Comparison of ENCODE assay signal across 8 cellular contexts in genomic region chr2:191638079-191638801, GRCh38. TPM values are rescaled to one million over a fixed set of nuclear protein-coding genes. Genes with fewer than 3 reads are reported as not detected.
DNase-seq lines count a peak whose midpoint lies in the region; ATAC-seq and TF ChIP-seq lines count a peak whose summit lies in the region.

No MANE protein-coding gene starts in this region.

- CTCF ChIA-PET in HEK293 (lab: Yijun Ruan, JAX): interaction anchor here (0.7 to 0.9 kb wide), 4 partner anchors 26 to 278 kb away, joined by 3 to 4 read pairs (median 3); no protein-coding TSS in a partner anchor

- no peaks in the 10 kb centered on the region for H3K36me3 ChIP-seq in HEK293 (ENCODE audit: control insufficient read depth in 2 of 2, insufficient read depth in 1 of 2, low read length in 2 of 2)
- H3K36me3 ChIP-seq in RWPE2 (ENCODE audit: low read depth): no peaks in the 10 kb centered on the region

- DNase-seq in NCI-H1417 (lab: John Stamatoyannopoulos, UW) (peak in 2 of 3 experiments; percentile 24 to 56), NCI-H1417 treated with DMSO at 0.1 percent for 48 hours (lab: John Stamatoyannopoulos, UW) (no peak), RWPE2 (ENCODE audit: low spot score) (no peak), right cardiac atrium (no peak), mesenteric fat pad (ENCODE audit: low spot score) (no peak)
- no peak for DNase-seq in effector CD8-positive, alpha-beta T cell (lab: John Stamatoyannopoulos, UW)

- TF ChIP-seq CTCF in HEK293 (tag by site-specific recombination; IDR thresholded peaks at IDR 0.05) (no peak), RWPE2 (IDR thresholded peaks at IDR 0.05; ENCODE audit: poor library complexity, severe bottlenecking) (no peak)

- POLR2A ChIA-PET in HEK293 (lab: Yijun Ruan, JAX): interaction anchor here (1.0 to 3.3 kb wide), 4 partner anchors 13 to 53 kb away, joined by 3 to 17 read pairs (median 4); partner anchors contain the start of gene NABP1

- intact Hi-C loops in right cardiac atrium (cut with DNase I): no loop called here

- no peak overlapping the region for H3K4me3 ChIP-seq in HEK293 (ENCODE audit: low read depth, low read length)
- no peak overlapping the region for H3K4me3 ChIP-seq in RWPE2 (ENCODE audit: severe bottlenecking)
- no peak overlapping the region for H3K4me3 ChIP-seq in right cardiac atrium (ENCODE audit: low read length)

- H3K4me1 ChIP-seq in HEK293 (ENCODE audit: control insufficient read depth, insufficient read depth, low read length) (peaks cover 12% of the 10 kb centered on the region; the same call in 1 of the 2 replicates), RWPE2 (ENCODE audit: insufficient read depth, poor library complexity, severe bottlenecking) (peaks cover 41% of the 10 kb centered on the region), right cardiac atrium (ENCODE audit: control insufficient read depth, insufficient read depth, low read length) (peaks cover 2% of the 10 kb centered on the region)

- H3K9me3 ChIP-seq in HEK293 (ENCODE audit: control insufficient read depth, insufficient read depth, low read depth, low read length): no peaks in the 10 kb centered on the region
- no peaks in the 10 kb centered on the region for H3K9me3 ChIP-seq in RWPE2 (ENCODE audit: severe bottlenecking)
- no peaks in the 10 kb centered on the region for H3K9me3 ChIP-seq in right cardiac atrium (ENCODE audit: control insufficient read depth, low read length)

- H3K27me3 ChIP-seq in RWPE2 (ENCODE audit: insufficient read depth, poor library complexity, severe bottlenecking): no peaks in the 10 kb centered on the region
- no peaks in the 10 kb centered on the region for H3K27me3 ChIP-seq in right cardiac atrium (ENCODE audit: control insufficient read depth, insufficient read depth)

- WGBS in right cardiac atrium: 62% methylated on average over 6 of the region's 6 CpGs

- ATAC-seq in RWPE2 (ENCODE audit: low read depth): no peak; the same call in 1 of the 3 replicates
- peak; percentile 14 to 50 for ATAC-seq in right cardiac atrium
- no peak for ATAC-seq in HG02973 (IDR thresholded peaks at IDR 0.05; ENCODE audit: unreplicated experiment)

- no peak overlapping the region for H3K27ac ChIP-seq in HEK293 (ENCODE audit: extremely low read depth, low read depth, low read length)
- H3K27ac ChIP-seq in RWPE2 (ENCODE audit: poor library complexity, severe bottlenecking): peak overlapping the region; percentile 66
- H3K27ac ChIP-seq in right cardiac atrium (ENCODE audit: low read length): no peak overlapping the region

TF ChIP-seq in HEK293, 187 proteins besides CTCF, POLR2A, EP300 and RAD21:
- TF ChIP-seq KLF8 (tag by site-specific recombination; IDR thresholded peaks at IDR 0.05) (no peak), ZNF639 (tag by site-specific recombination; IDR thresholded peaks at IDR 0.05) (no peak), ZNF366 (tag by site-specific recombination; conservative IDR thresholded peaks at IDR 0.05) (0 out of 2 replicates have a peak, but pooled peaks have one; percentile 26), ZNF510 (tag by site-specific recombination; IDR thresholded peaks at IDR 0.05; ENCODE audit: insufficient replicate concordance) (no peak)

RNA-seq across cellular contexts. Expression of gene NABP1, which starts 39.7 kb away (rescaled TPM):
- 10 to 100 TPM in 1 of 4 donors, 1 to 10 TPM in 3; 4.7 to 11.1 (median 8.4) TPM for total RNA-seq in right cardiac atrium
- 4.6 TPM for polyA plus RNA-seq in right cardiac atrium
- 142 TPM for total RNA-seq in mesenteric fat pad

Comparison
In these comparisons a context has a peak if more than half of its experiments do, and no peak if none do; other contexts are left out.
1. DNase-seq: peak in NCI-H1417 (2 of 3); none in NCI-H1417 treated with DMSO at 0.1 percent for 48 hours (single experiment), RWPE2 (single experiment), right cardiac atrium (0 of 3), mesenteric fat pad (single experiment) and effector CD8-positive, alpha-beta T cell (single experiment).
2. ATAC-seq: peak in right cardiac atrium (2 of 2); none in RWPE2 (single experiment) and HG02973 (single experiment).
3. RNA of gene NABP1, which starts 39.7 kb away (total RNA-seq): 142 TPM in mesenteric fat pad (single experiment); 4.7 to 11.1 TPM in right cardiac atrium; every median in the first group is over 10 times any median in the second.